15 cellular contexts compared by ENCODE assay signal in the genomic region with DNA sequence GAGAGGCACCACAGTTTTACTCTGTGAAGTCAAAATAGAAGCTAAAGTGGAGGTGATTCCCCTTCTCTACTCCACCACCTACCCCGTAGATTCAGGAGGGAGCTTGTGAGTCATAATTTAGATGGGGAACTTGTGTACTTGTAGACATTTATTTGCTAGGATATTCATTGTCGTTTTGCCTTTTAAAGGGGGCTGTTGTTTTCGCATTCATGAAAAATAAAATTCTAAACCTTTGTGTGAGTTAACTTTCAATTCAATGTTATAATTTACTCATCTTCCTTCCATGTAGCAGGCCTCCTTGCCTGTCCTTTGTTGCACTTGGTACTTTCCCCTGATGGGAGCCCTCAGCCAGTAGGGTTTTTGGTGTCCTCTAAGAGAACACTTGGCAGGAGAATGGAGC. TPM values are rescaled to one million over a fixed set of nuclear protein-coding genes. Genes with fewer than 3 reads are reported as not detected.
DNase-seq lines count a peak whose midpoint lies in the region; ATAC-seq and TF ChIP-seq lines count a peak whose summit lies in the region.
"Had no signal": no experiment of that assay in that cellular context is flagged by ENCODE, and none has a peak within 500 bp of the region (broad histone marks: within the 10 kb centered on the region; RNA-seq: fewer than 3 reads in every experiment).

No MANE protein-coding gene starts in this region.

- H3K9me3 Mint-ChIP-seq in T-cell (no peaks in the 10 kb centered on the region), type B pancreatic cell (no peaks in the 10 kb centered on the region)
- H3K9me3 Mint-ChIP-seq in T-helper 2 cell treated with Interferon-gamma antibody and Interleukin-4, amounts not matched to agents 5 μg/mL and 100 μg/mL, for 36 hours = peaks cover 18% of the 10 kb centered on the region
- H3K9me3 Mint-ChIP-seq: natural killer cell treated with Interleukin-12 subunit alpha and Interleukin-12 subunit beta and Interleukin-15 and Interleukin-18, amount 100 ng/mL, for 72 hours had no signal

- intact Hi-C loops in psoas muscle (cut with DNase I) = no loop called here

- DNase-seq in GM10266 (ENCODE audit: extremely low spot score) (peak; percentile 71), T-cell (no peak), psoas muscle (no peak), type B pancreatic cell (ENCODE audit: extremely low spot score, unreplicated experiment) (no peak)
- no peak for DNase-seq in T-helper 2 cell treated with Interferon-gamma antibody and Interleukin-4, amounts not matched to agents 5 μg/mL and 100 μg/mL, for 36 hours (ENCODE audit: low spot score)
- DNase-seq: activated CD4-positive, CD25-positive, alpha-beta regulatory T cell; hypothalamus; left ventricle myocardium inferior; retina; stimulated activated CD4-positive, alpha-beta T cell treated with anti-CD3 and anti-CD28 coated beads, Interleukin-1b, Interleukin-23, amount 100 ng/mL, for 48 hours had no signal

- CTCF ChIA-PET in T-cell (lab: Charles Lee) = interaction anchor here in 1 of 2 donors (0.6 kb wide), 1 partner anchor 10 kb away, joined by 3 read pairs; no protein-coding TSS in a partner anchor

- H3K4me3 Mint-ChIP-seq in T-cell = no peak overlapping the region
- H3K4me3 Mint-ChIP-seq in T-helper 2 cell treated with Interferon-gamma antibody and Interleukin-4, amounts not matched to agents 5 μg/mL and 100 μg/mL, for 36 hours = no peak overlapping the region
- H3K4me3 Mint-ChIP-seq in type B pancreatic cell = no peak overlapping the region
- H3K4me3 Mint-ChIP-seq: natural killer cell treated with Interleukin-12 subunit alpha and Interleukin-12 subunit beta and Interleukin-15 and Interleukin-18, amount 100 ng/mL, for 72 hours had no signal

- no peak overlapping the region for H3K27ac ChIP-seq in psoas muscle
- H3K27ac ChIP-seq: left ventricle myocardium inferior, SK-N-MC had no signal

- POLR2A ChIA-PET in T-cell (lab: Charles Lee) = interaction anchor here in 1 of 2 donors (0.7 kb wide), 1 partner anchor 77 kb away, joined by 3 read pairs; no protein-coding TSS in a partner anchor

- peaks cover 19 to 100% of the 10 kb centered on the region in 2 donors for H3K36me3 ChIP-seq in psoas muscle (ENCODE audit: insufficient read depth in 1 of 2, low read depth in 1 of 2)

- H3K27me3 ChIP-seq in psoas muscle (ENCODE audit: insufficient read depth in 3 of 3, low read length in 2 of 3) = no peaks in the 10 kb centered on the region

- TF ChIP-seq CTCF in GM10266 (IDR thresholded peaks at IDR 0.05; ENCODE audit: control insufficient read depth, insufficient read depth, low read depth, missing control alignments) = no peak
- TF ChIP-seq CTCF in psoas muscle (IDR thresholded peaks at IDR 0.05) = no peak
- TF ChIP-seq CTCF in type B pancreatic cell (conservative IDR thresholded peaks at IDR 0.05) = no peak

- H3K27me3 Mint-ChIP-seq in T-cell (no peaks in the 10 kb centered on the region), type B pancreatic cell (no peaks in the 10 kb centered on the region)
- no peaks in the 10 kb centered on the region for H3K27me3 Mint-ChIP-seq in T-helper 2 cell treated with Interferon-gamma antibody and Interleukin-4, amounts not matched to agents 5 μg/mL and 100 μg/mL, for 36 hours (ENCODE audit: low read depth)
- H3K27me3 Mint-ChIP-seq: natural killer cell treated with Interleukin-12 subunit alpha and Interleukin-12 subunit beta and Interleukin-15 and Interleukin-18, amount 100 ng/mL, for 72 hours had no signal

- ATAC-seq in GM18909 (IDR thresholded peaks at IDR 0.05; ENCODE audit: poor library complexity, unreplicated experiment) (peak; percentile 69), HG02623 (IDR thresholded peaks at IDR 0.05; ENCODE audit: unreplicated experiment) (peak; percentile 63), T-cell (replicated peaks in 1 of 4) (no peak), psoas muscle (no peak), GM18517 (IDR thresholded peaks at IDR 0.05; ENCODE audit: unreplicated experiment) (no peak)
- ATAC-seq: natural killer cell treated with Interleukin-12 subunit alpha and Interleukin-12 subunit beta and Interleukin-15 and Interleukin-18, amount 100 ng/mL, for 72 hours had no signal

- H3K4me1 Mint-ChIP-seq in T-cell (peaks cover 14 to 33% (median 16%) of the 10 kb centered on the region in 3 donors), type B pancreatic cell (ENCODE audit: unreplicated experiment) (no peaks in the 10 kb centered on the region)
- H3K4me1 Mint-ChIP-seq in T-helper 2 cell treated with Interferon-gamma antibody and Interleukin-4, amounts not matched to agents 5 μg/mL and 100 μg/mL, for 36 hours (ENCODE audit: low read depth) = peaks cover 32% of the 10 kb centered on the region

- no peaks in the 10 kb centered on the region for H3K4me1 ChIP-seq in psoas muscle
- H3K4me1 ChIP-seq: left ventricle myocardium inferior had no signal

- peaks cover 77% of the 10 kb centered on the region for H3K36me3 Mint-ChIP-seq in T-cell
- H3K36me3 Mint-ChIP-seq in T-helper 2 cell treated with Interferon-gamma antibody and Interleukin-4, amounts not matched to agents 5 μg/mL and 100 μg/mL, for 36 hours (ENCODE audit: low read depth) = peaks cover 84% of the 10 kb centered on the region
- H3K36me3 Mint-ChIP-seq in type B pancreatic cell = peaks cover 71% of the 10 kb centered on the region

- H3K27ac Mint-ChIP-seq in T-cell = peak overlapping the region; percentile 20 to 41
- no peak overlapping the region for H3K27ac Mint-ChIP-seq in T-helper 2 cell treated with Interferon-gamma antibody and Interleukin-4, amounts not matched to agents 5 μg/mL and 100 μg/mL, for 36 hours
- no peak overlapping the region for H3K27ac Mint-ChIP-seq in type B pancreatic cell
- H3K27ac Mint-ChIP-seq: natural killer cell treated with Interleukin-12 subunit alpha and Interleukin-12 subunit beta and Interleukin-15 and Interleukin-18, amount 100 ng/mL, for 72 hours had no signal

- no peak overlapping the region for H3K4me3 ChIP-seq in psoas muscle
- H3K4me3 ChIP-seq: left ventricle myocardium inferior, SK-N-MC had no signal

- 92 to 97% (median 94%) methylated on average over 3 of the region's 3 CpGs for WGBS in psoas muscle, 3 donors

- no peaks in the 10 kb centered on the region for H3K9me3 ChIP-seq in psoas muscle
- H3K9me3 ChIP-seq: left ventricle myocardium inferior had no signal

RNA-seq across cellular contexts. Expression of a gene that starts 22.0 kb away (rescaled TPM):
- total RNA-seq in T-cell = 100 to 1,000 TPM in 2 of 5 donors, 10 to 100 TPM in 3; 78.8 to 132 (median 87.5) TPM
- 10 to 100 TPM; 26.2 to 49.0 (median 38.6) TPM for total RNA-seq in psoas muscle
- 10 to 100 TPM; 31.9 to 80.8 (median 45.4) TPM for polyA plus RNA-seq in psoas muscle
- total RNA-seq in type B pancreatic cell (ENCODE audit: low replicate concordance) = 47.1 and 49.6 TPM in 2 replicates

RNA-seq across cellular contexts. Expression of a gene that starts 29.3 kb away (rescaled TPM):
- total RNA-seq in T-cell = 10 to 100 TPM in 1 of 5 donors, 1 to 10 TPM in 4; 8.6 to 13.1 (median 9.2) TPM
- 10 to 100 TPM in 2 of 4 donors, 1 to 10 TPM in 2; 3.6 to 14.4 (median 10.6) TPM for total RNA-seq in psoas muscle
- polyA plus RNA-seq in psoas muscle = 100 to 1,000 TPM in 1 of 3 donors, 10 to 100 TPM in 2; 25.6 to 170 (median 68.3) TPM
- total RNA-seq in type B pancreatic cell (ENCODE audit: low replicate concordance) = 56.3 and 115 TPM in 2 replicates

Comparison
In these comparisons a context has a peak if more than half of its experiments do, and no peak if none do; other contexts are left out.
1. ATAC-seq: peak in GM18909 (single experiment) and HG02623 (single experiment); none in T-cell (0 of 4), psoas muscle (0 of 4) and GM18517 (single experiment).
2. H3K27ac Mint-ChIP-seq: peak in T-cell (2 of 2); none in T-helper 2 cell treated with Interferon-gamma antibody and Interleukin-4, amounts not matched to agents 5 μg/mL and 100 μg/mL, for 36 hours (single experiment) and type B pancreatic cell (single experiment).